ENCODE assay signal across 17 cellular contexts in genomic region chr22:23239429-23239828, GRCh38.
"Had no signal": no experiment of that assay in that cellular context is flagged by ENCODE, and none has a peak within 500 bp of the region (broad histone marks: within the 10 kb centered on the region; RNA-seq: fewer than 3 reads in every experiment).

No MANE protein-coding gene starts in this region.

- H3K27me3 Mint-ChIP-seq: activated naive CD8-positive, alpha-beta T cell; stimulated activated naive CD8-positive, alpha-beta T cell treated with anti-CD3 and anti-CD28 coated beads, Interleukin-15, amount 100 ng/mL, for 72 hours had no signal

- DNase-seq: activated CD4-positive, alpha-beta T cell treated with anti-CD3 and anti-CD28 coated beads, Interleukin-2, amount 50 U/mL, for 48 hours; anterior cingulate cortex; dorsolateral prefrontal cortex; foreskin keratinocyte; heart right ventricle; mammary epithelial cell; stimulated activated CD4-positive, alpha-beta T cell treated with anti-CD3 and anti-CD28 coated beads, Interleukin-4, amount 100 ng/mL, for 4 hours; stimulated activated naive CD8-positive, alpha-beta T cell treated with anti-CD3 and anti-CD28 coated beads, Interleukin-15, amount 100 ng/mL, for 72 hours had no signal

- H3K4me3 ChIP-seq: breast epithelium, dorsolateral prefrontal cortex, heart right ventricle, mucosa of descending colon, skin epidermis, thoracic aorta had no signal

- H3K27ac Mint-ChIP-seq: stimulated activated naive CD8-positive, alpha-beta T cell treated with anti-CD3 and anti-CD28 coated beads, Interleukin-15, amount 100 ng/mL, for 72 hours; T-helper 2 cell treated with Interferon-gamma antibody and Interleukin-4, amounts not matched to agents 5 μg/mL and 100 μg/mL, for 36 hours had no signal

- ATAC-seq: activated CD4-positive, CD25-positive, alpha-beta regulatory T cell treated with anti-CD3 and anti-CD28 coated beads, Interleukin-2, amount 50 U/mL, for 24 hours; foreskin keratinocyte; heart right ventricle; mucosa of descending colon; stimulated activated naive CD8-positive, alpha-beta T cell treated with anti-CD3 and anti-CD28 coated beads, Interleukin-15, amount 100 ng/mL, for 72 hours had no signal

- H2AFZ ChIP-seq: parathyroid adenoma had no signal

- H3K9me3 ChIP-seq: breast epithelium, heart right ventricle, mucosa of descending colon, thoracic aorta had no signal

- H3K27ac ChIP-seq: breast epithelium, dorsolateral prefrontal cortex, foreskin keratinocyte, heart right ventricle, parathyroid adenoma, skin epidermis, thoracic aorta had no signal

- H3K36me3 ChIP-seq: breast epithelium, heart right ventricle, thoracic aorta had no signal

- H3K4me1 ChIP-seq: parathyroid adenoma had no signal

- H3K4me3 Mint-ChIP-seq: activated naive CD8-positive, alpha-beta T cell; neural crest cell; stimulated activated naive CD8-positive, alpha-beta T cell treated with anti-CD3 and anti-CD28 coated beads, Interleukin-15, amount 100 ng/mL, for 72 hours; T-helper 2 cell treated with Interferon-gamma antibody and Interleukin-4, amounts not matched to agents 5 μg/mL and 100 μg/mL, for 36 hours had no signal

- H3K9ac ChIP-seq: parathyroid adenoma had no signal

- H3K27me3 ChIP-seq: breast epithelium, dorsolateral prefrontal cortex, foreskin keratinocyte, heart right ventricle had no signal
